In genomic region chr3:126889276-126890201, GRCh38 we compare ENCODE assay signal across 20 cellular contexts.
A peak's percentile ranks its signal among the peaks of the same experiment; 100 is the strongest.
DNase-seq lines count a peak whose midpoint lies in the region; ATAC-seq, FAIRE-seq and TF ChIP-seq lines count a peak whose summit lies in the region.
"Had no signal": no experiment of that assay in that cellular context is flagged by ENCODE, and none has a peak within 500 bp of the region (broad histone marks: within the 10 kb centered on the region; RNA-seq: fewer than 3 reads in every experiment).

No MANE protein-coding gene starts in this region.

- intact Hi-C loops in cardiac septum (cut with DNase I): no loop called here
- intact Hi-C loops in Right ventricle myocardium inferior (cut with DNase I): no loop called here
- intact Hi-C loops in K562 (cut with micrococcal nuclease): no loop called here

- no peaks in the 10 kb centered on the region for H3K9me2 ChIP-seq in neural cell (ENCODE audit: insufficient read depth, low read length)

- H3K79me2 ChIP-seq in K562 (ENCODE audit: control insufficient read depth, insufficient read depth, low read length) (no peaks in the 10 kb centered on the region), neural cell (replicated peaks; ENCODE audit: insufficient read depth, low read length) (no peaks in the 10 kb centered on the region)

- BruUV-seq in K562 (replicated peaks; lab: Mats Ljungman, UMichigan): no TSS peak

- H3K4me1 ChIP-seq in K562 (replicated peaks in 1 of 2; ENCODE audit: control insufficient read depth in 2 of 2, insufficient read depth in 2 of 2, low read length in 2 of 2): peaks cover 15 to 21% of the 10 kb centered on the region in 2 experiments; a peak in 4 of 5 replicates
- H3K4me1 ChIP-seq: HAP-1 had no signal

- TF ChIP-seq CTCF in K562 (IDR thresholded peaks at IDR 0.05 in 2 of 3, conservative IDR thresholded peaks at IDR 0.05 in 1 of 3; ENCODE audit: insufficient read depth in 2 of 3, low read depth in 1 of 3, low read length in 3 of 3) (no peak), neural cell (IDR thresholded peaks at IDR 0.05; ENCODE audit: poor library complexity, severe bottlenecking) (no peak)

- H3K4me2 ChIP-seq in K562 (ENCODE audit: insufficient read depth, low read length) (no peak overlapping the region), neural cell (ENCODE audit: low read length) (no peak overlapping the region)

- peak; percentile 49 for DNase-seq in cardiac septum (ENCODE audit: low spot score)
- no peak for DNase-seq in Right ventricle myocardium inferior (ENCODE audit: missing footprints)
- DNase-seq in K562 (ENCODE audit: extremely low read depth in 1 of 4, low spot score in 3 of 4): no peak
- no peak for DNase-seq in T1000 (lab: John Stamatoyannopoulos, UW)
- DNase-seq in cerebellar nuclear complex (lab: John Stamatoyannopoulos, UW): no peak
- DNase-seq in left lobe of liver (ENCODE audit: low spot score): no peak
- DNase-seq: AML-193, GM23248, IMR-90, Karpas-422, NCI-H1694, NCI-H2081 treated with DMSO at 0.1 percent for 48 hours, NCI-H226 had no signal

- H3K9ac ChIP-seq in K562 (ENCODE audit: insufficient read depth in 1 of 2, low read depth in 2 of 2, low read length in 2 of 2): no peak overlapping the region
- peak overlapping the region; percentile 31 for H3K9ac ChIP-seq in neural cell (ENCODE audit: low read length)
- H3K9ac ChIP-seq: GM23248 had no signal

- no peaks in the 10 kb centered on the region for H3K9me3 ChIP-seq in K562 (replicated peaks; ENCODE audit: control insufficient read depth, insufficient read depth, low read depth, low read length)
- H3K9me3 ChIP-seq in neural cell (ENCODE audit: low read length): no peaks in the 10 kb centered on the region
- H3K9me3 ChIP-seq: HAP-1, SJSA1 had no signal

- no peaks in the 10 kb centered on the region for H3F3A ChIP-seq in neural cell (ENCODE audit: insufficient read depth, low read length, poor library complexity, severe bottlenecking)

- 78% methylated on average over 15 of the region's 15 CpGs for WGBS in K562 (ENCODE audit: insufficient coverage, low coverage, missing lambda C conversion rate)

- no peak for FAIRE-seq in K562 (lab: Jason Lieb, UNC)
- FAIRE-seq: GM12878, GM19239 had no signal

- H3K27me3 ChIP-seq in K562 (ENCODE audit: control insufficient read depth in 2 of 2, insufficient read depth in 2 of 2, low read length in 2 of 2): no peaks in the 10 kb centered on the region
- H3K27me3 ChIP-seq in neural cell (ENCODE audit: insufficient read depth, low read depth, low read length): no peaks in the 10 kb centered on the region
- H3K27me3 ChIP-seq: SJSA1 had no signal

- ATAC-seq in Right ventricle myocardium inferior (no peak), K562 (no peak), left lobe of liver (no peak)
- ATAC-seq: GM12878, Panc1 had no signal

- no peak for TF ChIP-seq EP300 in K562 (IDR thresholded peaks at IDR 0.05; ENCODE audit: low read length)
- TF ChIP-seq EP300 in neural cell (conservative IDR thresholded peaks at IDR 0.05; ENCODE audit: poor library complexity, severe bottlenecking): no peak

- peaks cover 2% of the 10 kb centered on the region for H3K9me1 ChIP-seq in K562 (ENCODE audit: control insufficient read depth, insufficient read depth, low read length)

- CTCF ChIA-PET in K562 (lab: Yijun Ruan, JAX; ENCODE audit: low intra/inter-chr PET ratio): no interaction called here

- TF ChIP-seq POLR2A in K562 (conservative IDR thresholded peaks at IDR 0.05): no peak

- TF ChIP-seq RAD21 in K562 (CRISPR knock-in tag; conservative IDR thresholded peaks at IDR 0.05 in 1 of 2, IDR thresholded peaks at IDR 0.05 in 1 of 2): no peak
- TF ChIP-seq RAD21 in neural cell (conservative IDR thresholded peaks at IDR 0.05): no peak

- in situ Hi-C loops in K562 (cut with MboI): no loop called here

- H3K4me3 ChIP-seq in K562 (no peak overlapping the region), neural cell (ENCODE audit: low read length) (peak overlapping the region; percentile 18)
- H3K4me3 ChIP-seq: GM12878, GM23248, HAP-1, SJSA1 had no signal

- H2AFZ ChIP-seq in K562 (ENCODE audit: low read depth, low read length) (no peak overlapping the region), neural cell (ENCODE audit: low read depth, low read length) (no peak overlapping the region)
- H2AFZ ChIP-seq: GM23248 had no signal

- H3K36me3 ChIP-seq in K562 (ENCODE audit: control insufficient read depth, insufficient read depth, low read length) (no peaks in the 10 kb centered on the region), neural cell (ENCODE audit: insufficient read depth, low read length) (no peaks in the 10 kb centered on the region)
- H3K36me3 ChIP-seq: HAP-1, SJSA1 had no signal

- POLR2A ChIA-PET in K562 (lab: Yijun Ruan, JAX): no interaction called here

- H4K20me1 ChIP-seq in K562 (replicated peaks; ENCODE audit: control insufficient read depth, insufficient read depth, low read length) (no peaks in the 10 kb centered on the region), neural cell (ENCODE audit: insufficient read depth) (no peaks in the 10 kb centered on the region)

- no peak overlapping the region for H3K27ac ChIP-seq in K562 (ENCODE audit: extremely low read depth, low read depth, low read length)
- H3K27ac ChIP-seq in neural cell (ENCODE audit: low read length): peak overlapping the region; percentile 67
- H3K27ac ChIP-seq: GM23248, HL-60, SJSA1 had no signal

TF ChIP-seq in K562, 482 proteins besides CTCF, POLR2A, EP300 and RAD21:
- TF ChIP-seq ZNF324 (CRISPR knock-in tag; IDR thresholded peaks at IDR 0.05): no peak
- peak; percentile 23; the same call in 1 of the 2 replicates for TF ChIP-seq RFX1 (IDR thresholded peaks at IDR 0.05)

TF ChIP-seq in neural cell, 6 proteins besides CTCF, POLR2A, EP300 and RAD21:
- TF ChIP-seq TAF1 (IDR thresholded peaks at IDR 0.05; ENCODE audit: low read depth): no peak
- TF ChIP-seq REST (IDR thresholded peaks at IDR 0.05; ENCODE audit: borderline replicate concordance): peak; percentile 75
TF ChIP-seq in neural cell: peak in this region for 1.
